Comparison of ENCODE assay signal across 1 cellular context in the genomic region with DNA sequence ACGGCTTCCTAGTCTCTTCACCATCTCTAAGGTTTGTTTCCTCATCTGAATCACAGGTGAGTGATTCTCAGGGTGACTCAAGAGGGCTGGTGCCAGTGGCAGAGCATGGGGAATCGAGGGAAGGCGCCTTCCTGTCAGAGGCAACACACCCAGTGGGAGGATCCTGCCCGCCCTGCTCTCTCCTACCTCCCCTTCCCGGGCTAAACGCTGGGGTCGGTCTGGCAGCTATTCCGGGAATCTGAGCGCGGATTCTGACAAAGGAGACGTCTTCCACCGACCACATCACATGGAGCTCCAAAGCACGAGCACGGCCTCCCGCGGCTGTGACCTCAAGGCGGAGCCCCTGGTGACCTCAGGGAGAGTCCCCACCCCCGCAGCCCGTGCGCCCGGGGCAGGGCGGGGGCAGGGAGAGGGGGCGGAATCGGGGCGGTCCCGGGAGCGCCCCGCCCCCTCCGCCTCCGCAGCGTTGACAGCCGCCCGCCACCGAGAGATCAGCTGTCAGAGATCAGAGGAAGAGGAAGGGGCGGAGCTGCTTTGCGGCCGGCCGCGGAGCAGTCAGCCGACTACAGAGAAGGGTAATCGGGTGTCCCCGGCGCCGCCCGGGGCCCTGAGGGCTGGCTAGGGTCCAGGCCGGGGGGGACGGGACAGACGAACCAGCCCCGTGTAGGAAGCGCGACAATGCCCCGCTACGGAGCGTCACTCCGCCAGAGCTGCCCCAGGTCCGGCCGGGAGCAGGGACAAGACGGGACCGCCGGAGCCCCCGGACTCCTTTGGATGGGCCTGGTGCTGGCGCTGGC.
TF ChIP-seq lines count a peak whose summit lies in the region.

A gene (plus strand): TSS at position 554 of the 797 bp plus-strand sequence. CDS start 125 bp downstream, at position 679.

TF ChIP-seq in K562, 482 proteins besides CTCF, POLR2A, EP300 and RAD21 (continued from another document and continues in another):
- TF ChIP-seq, protein P1, sequence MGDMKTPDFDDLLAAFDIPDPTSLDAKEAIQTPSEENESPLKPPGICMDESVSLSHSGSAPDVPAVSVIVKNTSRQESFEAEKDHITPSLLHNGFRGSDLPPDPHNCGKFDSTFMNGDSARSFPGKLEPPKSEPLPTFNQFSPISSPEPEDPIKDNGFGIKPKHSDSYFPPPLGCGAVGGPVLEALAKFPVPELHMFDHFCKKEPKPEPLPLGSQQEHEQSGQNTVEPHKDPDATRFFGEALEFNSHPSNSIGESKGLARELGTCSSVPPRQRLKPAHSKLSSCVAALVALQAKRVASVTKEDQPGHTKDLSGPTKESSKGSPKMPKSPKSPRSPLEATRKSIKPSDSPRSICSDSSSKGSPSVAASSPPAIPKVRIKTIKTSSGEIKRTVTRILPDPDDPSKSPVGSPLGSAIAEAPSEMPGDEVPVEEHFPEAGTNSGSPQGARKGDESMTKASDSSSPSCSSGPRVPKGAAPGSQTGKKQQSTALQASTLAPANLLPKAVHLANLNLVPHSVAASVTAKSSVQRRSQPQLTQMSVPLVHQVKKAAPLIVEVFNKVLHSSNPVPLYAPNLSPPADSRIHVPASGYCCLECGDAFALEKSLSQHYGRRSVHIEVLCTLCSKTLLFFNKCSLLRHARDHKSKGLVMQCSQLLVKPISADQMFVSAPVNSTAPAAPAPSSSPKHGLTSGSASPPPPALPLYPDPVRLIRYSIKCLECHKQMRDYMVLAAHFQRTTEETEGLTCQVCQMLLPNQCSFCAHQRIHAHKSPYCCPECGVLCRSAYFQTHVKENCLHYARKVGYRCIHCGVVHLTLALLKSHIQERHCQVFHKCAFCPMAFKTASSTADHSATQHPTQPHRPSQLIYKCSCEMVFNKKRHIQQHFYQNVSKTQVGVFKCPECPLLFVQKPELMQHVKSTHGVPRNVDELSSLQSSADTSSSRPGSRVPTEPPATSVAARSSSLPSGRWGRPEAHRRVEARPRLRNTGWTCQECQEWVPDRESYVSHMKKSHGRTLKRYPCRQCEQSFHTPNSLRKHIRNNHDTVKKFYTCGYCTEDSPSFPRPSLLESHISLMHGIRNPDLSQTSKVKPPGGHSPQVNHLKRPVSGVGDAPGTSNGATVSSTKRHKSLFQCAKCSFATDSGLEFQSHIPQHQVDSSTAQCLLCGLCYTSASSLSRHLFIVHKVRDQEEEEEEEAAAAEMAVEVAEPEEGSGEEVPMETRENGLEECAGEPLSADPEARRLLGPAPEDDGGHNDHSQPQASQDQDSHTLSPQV (IDR thresholded peaks at IDR 0.05) = peak; percentile 49; the same call in 1 of the 2 replicates
- TF ChIP-seq ZEB2 (IDR thresholded peaks at IDR 0.05) (peak; percentile 63; the same call in 1 of the 2 replicates), ATF7 (IDR thresholded peaks at IDR 0.05) (peak; percentile 80), ZNF436 (CRISPR knock-in tag; IDR thresholded peaks at IDR 0.05) (no peak), CBFA2T3 (IDR thresholded peaks at IDR 0.05) (peak; percentile 30), EP400 (IDR thresholded peaks at IDR 0.05) (peak; percentile 77), GATA2 (CRISPR knock-in tag; IDR thresholded peaks at IDR 0.05) (peak; percentile 12; the same call in 1 of the 2 replicates), ZNF232 (CRISPR knock-in tag; IDR thresholded peaks at IDR 0.05) (no peak), RBFOX2 (IDR thresholded peaks at IDR 0.05; ENCODE audit: low read depth, low read length) (peak; percentile 79), MAZ (CRISPR knock-in tag; conservative IDR thresholded peaks at IDR 0.05 in 1 of 2, IDR thresholded peaks at IDR 0.05 in 1 of 2) (peak; percentile 98 to 99), DACH1 (IDR thresholded peaks at IDR 0.05; ENCODE audit: partially characterized antibody) (peak; percentile 94), HDAC1 (IDR thresholded peaks at IDR 0.05) (peak in 1 of 2 experiments; percentile 85; a peak in 2 of 4 replicates), ARHGAP35 (IDR thresholded peaks at IDR 0.05; ENCODE audit: partially characterized antibody) (no peak), CHD4 (IDR thresholded peaks at IDR 0.05; ENCODE audit: insufficient read depth, insufficient replicate concordance, low read depth, low read length, poor library complexity, severe bottlenecking) (peak; percentile 31), TAF9B (IDR thresholded peaks at IDR 0.05; ENCODE audit: partially characterized antibody) (peak; percentile 79), CBX3 (IDR thresholded peaks at IDR 0.05; ENCODE audit: borderline replicate concordance in 1 of 2, low read length in 2 of 2) (peak in 1 of 2 experiments; percentile 64; a peak in 1 of 3 replicates), LEF1 (IDR thresholded peaks at IDR 0.05) (peak; percentile 69), ZNF175 (CRISPR knock-in tag; IDR thresholded peaks at IDR 0.05; ENCODE audit: low read depth) (no peak), NFIC (IDR thresholded peaks at IDR 0.05) (peak; percentile 88), PHF20 (IDR thresholded peaks at IDR 0.05; ENCODE audit: partially characterized antibody) (peak; percentile 84), CREB1 (IDR thresholded peaks at IDR 0.05) (peak; percentile 29), CREB1 (CRISPR knock-in tag; IDR thresholded peaks at IDR 0.05) (peak; percentile 51; the same call in 1 of the 2 replicates), KDM1A (IDR thresholded peaks at IDR 0.05) (peak; percentile 52 to 55; a peak in 2 of 4 replicates), JUND (IDR thresholded peaks at IDR 0.05; ENCODE audit: borderline replicate concordance, low read depth, low read length) (peak; percentile 50), JUND (tag; IDR thresholded peaks at IDR 0.05; ENCODE audit: borderline replicate concordance, low read depth, low read length) (peak; percentile 45; the same call in 1 of the 3 replicates), NELFE (IDR thresholded peaks at IDR 0.05; ENCODE audit: insufficient read depth, insufficient read length) (no peak), ZNF23 (CRISPR knock-in tag; IDR thresholded peaks at IDR 0.05) (no peak), LARP7 (IDR thresholded peaks at IDR 0.05) (peak; percentile 76; the same call in 1 of the 2 replicates)
- TF ChIP-seq, protein P2, sequence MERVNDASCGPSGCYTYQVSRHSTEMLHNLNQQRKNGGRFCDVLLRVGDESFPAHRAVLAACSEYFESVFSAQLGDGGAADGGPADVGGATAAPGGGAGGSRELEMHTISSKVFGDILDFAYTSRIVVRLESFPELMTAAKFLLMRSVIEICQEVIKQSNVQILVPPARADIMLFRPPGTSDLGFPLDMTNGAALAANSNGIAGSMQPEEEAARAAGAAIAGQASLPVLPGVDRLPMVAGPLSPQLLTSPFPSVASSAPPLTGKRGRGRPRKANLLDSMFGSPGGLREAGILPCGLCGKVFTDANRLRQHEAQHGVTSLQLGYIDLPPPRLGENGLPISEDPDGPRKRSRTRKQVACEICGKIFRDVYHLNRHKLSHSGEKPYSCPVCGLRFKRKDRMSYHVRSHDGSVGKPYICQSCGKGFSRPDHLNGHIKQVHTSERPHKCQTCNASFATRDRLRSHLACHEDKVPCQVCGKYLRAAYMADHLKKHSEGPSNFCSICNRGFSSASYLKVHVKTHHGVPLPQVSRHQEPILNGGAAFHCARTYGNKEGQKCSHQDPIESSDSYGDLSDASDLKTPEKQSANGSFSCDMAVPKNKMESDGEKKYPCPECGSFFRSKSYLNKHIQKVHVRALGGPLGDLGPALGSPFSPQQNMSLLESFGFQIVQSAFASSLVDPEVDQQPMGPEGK (CRISPR knock-in tag; IDR thresholded peaks at IDR 0.05; ENCODE audit: borderline replicate concordance) = no peak
- TF ChIP-seq, protein P3, sequence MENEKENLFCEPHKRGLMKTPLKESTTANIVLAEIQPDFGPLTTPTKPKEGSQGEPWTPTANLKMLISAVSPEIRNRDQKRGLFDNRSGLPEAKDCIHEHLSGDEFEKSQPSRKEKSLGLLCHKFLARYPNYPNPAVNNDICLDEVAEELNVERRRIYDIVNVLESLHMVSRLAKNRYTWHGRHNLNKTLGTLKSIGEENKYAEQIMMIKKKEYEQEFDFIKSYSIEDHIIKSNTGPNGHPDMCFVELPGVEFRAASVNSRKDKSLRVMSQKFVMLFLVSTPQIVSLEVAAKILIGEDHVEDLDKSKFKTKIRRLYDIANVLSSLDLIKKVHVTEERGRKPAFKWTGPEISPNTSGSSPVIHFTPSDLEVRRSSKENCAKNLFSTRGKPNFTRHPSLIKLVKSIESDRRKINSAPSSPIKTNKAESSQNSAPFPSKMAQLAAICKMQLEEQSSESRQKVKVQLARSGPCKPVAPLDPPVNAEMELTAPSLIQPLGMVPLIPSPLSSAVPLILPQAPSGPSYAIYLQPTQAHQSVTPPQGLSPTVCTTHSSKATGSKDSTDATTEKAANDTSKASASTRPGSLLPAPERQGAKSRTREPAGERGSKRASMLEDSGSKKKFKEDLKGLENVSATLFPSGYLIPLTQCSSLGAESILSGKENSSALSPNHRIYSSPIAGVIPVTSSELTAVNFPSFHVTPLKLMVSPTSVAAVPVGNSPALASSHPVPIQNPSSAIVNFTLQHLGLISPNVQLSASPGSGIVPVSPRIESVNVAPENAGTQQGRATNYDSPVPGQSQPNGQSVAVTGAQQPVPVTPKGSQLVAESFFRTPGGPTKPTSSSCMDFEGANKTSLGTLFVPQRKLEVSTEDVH (IDR thresholded peaks at IDR 0.05; ENCODE audit: low read depth, partially characterized antibody) = peak; percentile 40
- TF ChIP-seq, protein P4, sequence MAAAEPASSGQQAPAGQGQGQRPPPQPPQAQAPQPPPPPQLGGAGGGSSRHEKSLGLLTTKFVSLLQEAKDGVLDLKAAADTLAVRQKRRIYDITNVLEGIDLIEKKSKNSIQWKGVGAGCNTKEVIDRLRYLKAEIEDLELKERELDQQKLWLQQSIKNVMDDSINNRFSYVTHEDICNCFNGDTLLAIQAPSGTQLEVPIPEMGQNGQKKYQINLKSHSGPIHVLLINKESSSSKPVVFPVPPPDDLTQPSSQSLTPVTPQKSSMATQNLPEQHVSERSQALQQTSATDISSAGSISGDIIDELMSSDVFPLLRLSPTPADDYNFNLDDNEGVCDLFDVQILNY (CRISPR knock-in tag; IDR thresholded peaks at IDR 0.05) = peak; percentile 48; the same call in 1 of the 2 replicates
- TF ChIP-seq, protein P5, sequence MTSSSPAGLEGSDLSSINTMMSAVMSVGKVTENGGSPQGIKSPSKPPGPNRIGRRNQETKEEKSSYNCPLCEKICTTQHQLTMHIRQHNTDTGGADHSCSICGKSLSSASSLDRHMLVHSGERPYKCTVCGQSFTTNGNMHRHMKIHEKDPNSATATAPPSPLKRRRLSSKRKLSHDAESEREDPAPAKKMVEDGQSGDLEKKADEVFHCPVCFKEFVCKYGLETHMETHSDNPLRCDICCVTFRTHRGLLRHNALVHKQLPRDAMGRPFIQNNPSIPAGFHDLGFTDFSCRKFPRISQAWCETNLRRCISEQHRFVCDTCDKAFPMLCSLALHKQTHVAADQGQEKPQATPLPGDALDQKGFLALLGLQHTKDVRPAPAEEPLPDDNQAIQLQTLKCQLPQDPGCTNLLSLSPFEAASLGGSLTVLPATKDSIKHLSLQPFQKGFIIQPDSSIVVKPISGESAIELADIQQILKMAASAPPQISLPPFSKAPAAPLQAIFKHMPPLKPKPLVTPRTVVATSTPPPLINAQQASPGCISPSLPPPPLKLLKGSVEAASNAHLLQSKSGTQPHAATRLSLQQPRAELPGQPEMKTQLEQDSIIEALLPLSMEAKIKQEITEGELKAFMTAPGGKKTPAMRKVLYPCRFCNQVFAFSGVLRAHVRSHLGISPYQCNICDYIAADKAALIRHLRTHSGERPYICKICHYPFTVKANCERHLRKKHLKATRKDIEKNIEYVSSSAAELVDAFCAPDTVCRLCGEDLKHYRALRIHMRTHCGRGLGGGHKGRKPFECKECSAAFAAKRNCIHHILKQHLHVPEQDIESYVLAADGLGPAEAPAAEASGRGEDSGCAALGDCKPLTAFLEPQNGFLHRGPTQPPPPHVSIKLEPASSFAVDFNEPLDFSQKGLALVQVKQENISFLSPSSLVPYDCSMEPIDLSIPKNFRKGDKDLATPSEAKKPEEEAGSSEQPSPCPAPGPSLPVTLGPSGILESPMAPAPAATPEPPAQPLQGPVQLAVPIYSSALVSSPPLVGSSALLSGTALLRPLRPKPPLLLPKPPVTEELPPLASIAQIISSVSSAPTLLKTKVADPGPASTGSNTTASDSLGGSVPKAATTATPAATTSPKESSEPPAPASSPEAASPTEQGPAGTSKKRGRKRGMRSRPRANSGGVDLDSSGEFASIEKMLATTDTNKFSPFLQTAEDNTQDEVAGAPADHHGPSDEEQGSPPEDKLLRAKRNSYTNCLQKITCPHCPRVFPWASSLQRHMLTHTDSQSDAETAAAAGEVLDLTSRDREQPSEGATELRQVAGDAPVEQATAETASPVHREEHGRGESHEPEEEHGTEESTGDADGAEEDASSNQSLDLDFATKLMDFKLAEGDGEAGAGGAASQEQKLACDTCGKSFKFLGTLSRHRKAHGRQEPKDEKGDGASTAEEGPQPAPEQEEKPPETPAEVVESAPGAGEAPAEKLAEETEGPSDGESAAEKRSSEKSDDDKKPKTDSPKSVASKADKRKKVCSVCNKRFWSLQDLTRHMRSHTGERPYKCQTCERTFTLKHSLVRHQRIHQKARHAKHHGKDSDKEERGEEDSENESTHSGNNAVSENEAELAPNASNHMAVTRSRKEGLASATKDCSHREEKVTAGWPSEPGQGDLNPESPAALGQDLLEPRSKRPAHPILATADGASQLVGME (CRISPR knock-in tag; IDR thresholded peaks at IDR 0.05) = 0 out of 2 replicates have a peak, but pooled peaks have one; percentile 29
- TF ChIP-seq, protein P6, sequence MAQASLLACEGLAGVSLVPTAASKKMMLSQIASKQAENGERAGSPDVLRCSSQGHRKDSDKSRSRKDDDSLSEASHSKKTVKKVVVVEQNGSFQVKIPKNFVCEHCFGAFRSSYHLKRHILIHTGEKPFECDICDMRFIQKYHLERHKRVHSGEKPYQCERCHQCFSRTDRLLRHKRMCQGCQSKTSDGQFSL (CRISPR knock-in tag; IDR thresholded peaks at IDR 0.05) = peak; percentile 90; the same call in 1 of the 2 replicates
- TF ChIP-seq, protein P6 (tag; IDR thresholded peaks at IDR 0.05) = no peak
- TF ChIP-seq, protein P7, sequence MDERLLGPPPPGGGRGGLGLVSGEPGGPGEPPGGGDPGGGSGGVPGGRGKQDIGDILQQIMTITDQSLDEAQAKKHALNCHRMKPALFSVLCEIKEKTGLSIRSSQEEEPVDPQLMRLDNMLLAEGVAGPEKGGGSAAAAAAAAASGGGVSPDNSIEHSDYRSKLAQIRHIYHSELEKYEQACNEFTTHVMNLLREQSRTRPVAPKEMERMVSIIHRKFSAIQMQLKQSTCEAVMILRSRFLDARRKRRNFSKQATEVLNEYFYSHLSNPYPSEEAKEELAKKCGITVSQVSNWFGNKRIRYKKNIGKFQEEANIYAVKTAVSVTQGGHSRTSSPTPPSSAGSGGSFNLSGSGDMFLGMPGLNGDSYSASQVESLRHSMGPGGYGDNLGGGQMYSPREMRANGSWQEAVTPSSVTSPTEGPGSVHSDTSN (CRISPR knock-in tag; IDR thresholded peaks at IDR 0.05; ENCODE audit: low read depth) = peak; percentile 53
- TF ChIP-seq, protein P7 (tag; conservative IDR thresholded peaks at IDR 0.05; ENCODE audit: low read depth) = peak; percentile 62
